In the genomic region with DNA sequence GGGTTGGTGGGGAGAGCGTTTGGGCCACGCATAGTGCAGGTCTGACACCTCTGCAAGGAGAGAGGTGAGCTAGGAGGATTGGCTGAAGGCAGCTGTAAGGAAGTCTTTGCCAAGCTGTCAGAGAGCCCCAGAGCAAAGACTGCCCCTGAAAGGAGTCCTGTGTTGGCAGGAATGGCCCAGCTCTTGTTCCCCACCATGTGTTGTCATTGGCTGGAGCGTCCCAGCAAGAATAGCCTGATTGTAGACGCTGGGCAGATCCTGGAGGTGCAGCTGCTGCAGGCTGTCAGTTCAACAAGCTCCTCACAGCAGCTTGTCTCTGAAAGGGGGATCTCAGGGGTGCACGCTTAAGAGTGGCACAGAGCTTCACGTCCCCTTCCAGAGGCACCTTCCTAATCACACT, we compare ENCODE assay signal across 22 cellular contexts.
"Had no signal": no experiment of that assay in that cellular context is flagged by ENCODE, and none has a peak within 500 bp of the region (broad histone marks: within the 10 kb centered on the region; RNA-seq: fewer than 3 reads in every experiment).

No MANE protein-coding gene starts in this region.

- H3K27ac Mint-ChIP-seq: immature natural killer cell; memory B cell; mesothelial cell of epicardium; naive thymus-derived CD4-positive, alpha-beta T cell; nephron progenitor cell; type B pancreatic cell had no signal

- H3K27me3 Mint-ChIP-seq: memory B cell, type B pancreatic cell had no signal

- FAIRE-seq: keratinocyte, small intestine, urothelium cell line had no signal

- DNase-seq: effector CD8-positive, alpha-beta T cell; foreskin melanocyte; glutamatergic neuron; immature natural killer cell; left cardiac atrium; left ventricle myocardium inferior; lower lobe of right lung; naive thymus-derived CD4-positive, alpha-beta T cell; nephron progenitor cell; posterior cingulate gyrus; sigmoid colon; small intestine; stimulated activated CD4-positive, alpha-beta T cell treated with anti-CD3 and anti-CD28 coated beads, Interleukin-12 subunit alpha, Interleukin-12 subunit beta, amount 100 ng/mL, for 4 hours; stimulated activated naive CD4-positive, alpha-beta T cell; thyroid gland had no signal

- H3K9me3 Mint-ChIP-seq: memory B cell had no signal

- H3K27me3 ChIP-seq: right atrium auricular region, sigmoid colon, thyroid gland had no signal

- H3K36me3 Mint-ChIP-seq: immature natural killer cell; naive thymus-derived CD4-positive, alpha-beta T cell had no signal

- H3K4me1 Mint-ChIP-seq: immature natural killer cell; memory B cell; naive thymus-derived CD4-positive, alpha-beta T cell had no signal

- ATAC-seq: left cardiac atrium, lower lobe of right lung had no signal

- H3K36me3 ChIP-seq: left ventricle myocardium inferior, lower lobe of right lung, right atrium auricular region, sigmoid colon, thyroid gland had no signal

- H3K27ac ChIP-seq: lower lobe of right lung, right atrium auricular region, sigmoid colon, thyroid gland had no signal

- H3K4me3 Mint-ChIP-seq: immature natural killer cell; memory B cell; mesothelial cell of epicardium; naive thymus-derived CD4-positive, alpha-beta T cell; nephron progenitor cell; type B pancreatic cell had no signal

- H3K9me3 ChIP-seq: left ventricle myocardium inferior, lower lobe of right lung, right atrium auricular region, sigmoid colon, thyroid gland had no signal

- H3K4me3 ChIP-seq: coronary artery, left ventricle myocardium inferior, lower lobe of right lung, right atrium auricular region, sigmoid colon, thyroid gland had no signal
